19 cellular contexts compared by ENCODE assay signal in the genomic region with DNA sequence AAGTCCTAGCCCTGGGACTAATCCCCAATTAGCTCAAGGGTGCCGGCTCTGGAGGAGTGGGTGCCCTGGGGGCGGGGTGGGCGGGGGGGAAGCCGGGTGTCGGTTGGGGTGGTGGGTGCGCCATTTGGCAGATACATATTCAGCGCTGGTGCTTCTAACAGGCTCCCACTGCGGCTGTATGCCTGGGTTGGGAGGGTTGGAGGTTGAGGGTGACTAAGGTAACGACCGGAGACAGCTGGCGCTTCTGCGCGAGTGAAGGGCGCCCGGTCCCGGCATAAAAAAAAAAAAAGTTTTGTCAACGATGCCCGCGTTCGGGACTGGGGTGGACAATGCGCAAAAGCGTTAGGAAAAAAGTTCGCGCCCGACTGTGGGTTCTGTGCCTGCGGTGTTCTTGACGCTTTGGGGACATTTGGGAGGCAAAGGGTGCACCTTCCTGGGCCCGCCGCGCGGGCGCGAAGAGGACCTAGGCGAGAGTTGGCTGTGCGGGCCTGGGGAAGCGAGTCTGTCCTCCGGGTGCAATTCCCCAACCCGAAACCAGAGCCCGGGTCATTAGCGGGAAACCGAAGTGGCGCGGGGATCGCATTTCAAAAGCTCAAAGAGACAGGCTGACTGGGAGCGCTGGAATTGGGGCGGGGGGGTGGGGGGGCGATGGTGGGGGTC. TPM values are rescaled to one million over a fixed set of nuclear protein-coding genes. Genes with fewer than 3 reads are reported as not detected.
A peak's percentile ranks its signal among the peaks of the same experiment; 100 is the strongest.
DNase-seq lines count a peak whose midpoint lies in the region; ATAC-seq and TF ChIP-seq lines count a peak whose summit lies in the region.
"Had no signal": no experiment of that assay in that cellular context is flagged by ENCODE, and none has a peak within 500 bp of the region (broad histone marks: within the 10 kb centered on the region; RNA-seq: fewer than 3 reads in every experiment).

No MANE protein-coding gene starts in this region.

- H3K23ac ChIP-seq in mesenchymal stem cell (ENCODE audit: low read length in 2 of 2) = peak overlapping the region in 1 of 2 experiments; percentile 40

- H2AK5ac ChIP-seq in mesenchymal stem cell (ENCODE audit: low read length, severe bottlenecking) = no peak overlapping the region

- H3K36me3 Mint-ChIP-seq in activated CD4-positive, alpha-beta T cell treated with anti-CD3 and anti-CD28 coated beads, Interleukin-2, amount 10 ng/mL, durations not matched to agents 24 days and 14 days (ENCODE audit: low read depth) = no peaks in the 10 kb centered on the region
- no peaks in the 10 kb centered on the region for H3K36me3 Mint-ChIP-seq in activated CD4-positive, alpha-beta T cell treated with anti-CD3 and anti-CD28 coated beads for 36 hours (ENCODE audit: low read depth)
- no peaks in the 10 kb centered on the region for H3K36me3 Mint-ChIP-seq in type B pancreatic cell
- H3K36me3 Mint-ChIP-seq: CD8-positive, alpha-beta T cell; stimulated activated effector memory CD8-positive, alpha-beta T cell treated with anti-CD3 and anti-CD28 coated beads, Interleukin-12 subunit alpha, Interleukin-12 subunit beta, amount 100 ng/mL, for 72 hours had no signal

- no peak overlapping the region for H3K4me3 Mint-ChIP-seq in activated CD4-positive, alpha-beta T cell treated with anti-CD3 and anti-CD28 coated beads, Interleukin-2, amount 10 ng/mL, durations not matched to agents 24 days and 14 days
- no peak overlapping the region for H3K4me3 Mint-ChIP-seq in activated CD4-positive, alpha-beta T cell treated with anti-CD3 and anti-CD28 coated beads for 36 hours
- H3K4me3 Mint-ChIP-seq in type B pancreatic cell = peak overlapping the region; percentile 83
- H3K4me3 Mint-ChIP-seq: CD8-positive, alpha-beta T cell; stimulated activated effector memory CD8-positive, alpha-beta T cell treated with anti-CD3 and anti-CD28 coated beads, Interleukin-12 subunit alpha, Interleukin-12 subunit beta, amount 100 ng/mL, for 72 hours had no signal

- WGBS in mesenchymal stem cell = 3% methylated on average over 37 of the region's 47 CpGs

- peak overlapping the region in 1 of 2 experiments; percentile 28 for H3K4ac ChIP-seq in mesenchymal stem cell (ENCODE audit: low read depth in 1 of 2, low read length in 2 of 2)

- intact Hi-C loops in activated CD4-positive, alpha-beta T cell treated with anti-CD3 and anti-CD28 coated beads, Interleukin-2, amount 10 ng/mL, durations not matched to agents 24 days and 14 days (cut with micrococcal nuclease) = loop anchor here (5.0 kb wide), 1 partner anchor 73 kb away; no protein-coding TSS in a partner anchor
- intact Hi-C loops in activated CD4-positive, alpha-beta T cell treated with anti-CD3 and anti-CD28 coated beads for 36 hours (cut with DNase I, micrococcal nuclease) = loop anchor here (2.0 to 10.0 kb wide), 3 partner anchors 217 to 1190 kb away; a partner anchor contains a TSS

- peak overlapping the region; percentile 37 for H3K27ac Mint-ChIP-seq in activated CD4-positive, alpha-beta T cell treated with anti-CD3 and anti-CD28 coated beads, Interleukin-2, amount 10 ng/mL, durations not matched to agents 24 days and 14 days
- H3K27ac Mint-ChIP-seq in activated CD4-positive, alpha-beta T cell treated with anti-CD3 and anti-CD28 coated beads for 36 hours = no peak overlapping the region
- no peak overlapping the region for H3K27ac Mint-ChIP-seq in type B pancreatic cell
- H3K27ac Mint-ChIP-seq: CD8-positive, alpha-beta T cell; stimulated activated effector memory CD8-positive, alpha-beta T cell treated with anti-CD3 and anti-CD28 coated beads, Interleukin-12 subunit alpha, Interleukin-12 subunit beta, amount 100 ng/mL, for 72 hours had no signal

- no peak overlapping the region for H3K27ac ChIP-seq in mesenchymal stem cell (ENCODE audit: low read length, poor library complexity, severe bottlenecking)
- H3K27ac ChIP-seq: KMS-11 had no signal

- H3K27me3 Mint-ChIP-seq in activated CD4-positive, alpha-beta T cell treated with anti-CD3 and anti-CD28 coated beads, Interleukin-2, amount 10 ng/mL, durations not matched to agents 24 days and 14 days = peaks cover 48% of the 10 kb centered on the region
- peaks cover 45% of the 10 kb centered on the region for H3K27me3 Mint-ChIP-seq in activated CD4-positive, alpha-beta T cell treated with anti-CD3 and anti-CD28 coated beads for 36 hours
- H3K27me3 Mint-ChIP-seq in type B pancreatic cell = peaks cover 55% of the 10 kb centered on the region

- no peaks in the 10 kb centered on the region for H3K36me3 ChIP-seq in mesenchymal stem cell (ENCODE audit: control insufficient read depth in 1 of 2, insufficient read depth in 2 of 2, low read depth in 1 of 2, low read length in 2 of 2)

- POLR2A ChIA-PET in activated CD4-positive, alpha-beta T cell treated with anti-CD3 and anti-CD28 coated beads for 36 hours (lab: Charles Lee) = no interaction called here

- no peak overlapping the region for H3K4me2 ChIP-seq in mesenchymal stem cell (ENCODE audit: low read length, poor library complexity, severe bottlenecking)
- H3K4me2 ChIP-seq: KMS-11 had no signal

- no peak overlapping the region for H2BK5ac ChIP-seq in mesenchymal stem cell (ENCODE audit: low read depth, low read length, poor library complexity, severe bottlenecking)

- H3K27me3 ChIP-seq in mesenchymal stem cell (ENCODE audit: control insufficient read depth in 1 of 2, insufficient read depth in 1 of 2, low read length in 2 of 2) = peaks cover 0 to 73% of the 10 kb centered on the region in 2 experiments

- H4K91ac ChIP-seq in mesenchymal stem cell (ENCODE audit: low read length) = peak overlapping the region; percentile 67

- H3K79me1 ChIP-seq in mesenchymal stem cell (replicated peaks; ENCODE audit: low read length, poor library complexity, severe bottlenecking) = no peaks in the 10 kb centered on the region

- ATAC-seq in activated CD4-positive, alpha-beta T cell treated with anti-CD3 and anti-CD28 coated beads for 36 hours = no peak
- ATAC-seq in GM18519 (IDR thresholded peaks at IDR 0.05; ENCODE audit: low FRiP score, unreplicated experiment) = no peak
- ATAC-seq in GM19351 (IDR thresholded peaks at IDR 0.05; ENCODE audit: unreplicated experiment) = no peak
- ATAC-seq: CD8-positive, alpha-beta T cell; stimulated activated effector memory CD8-positive, alpha-beta T cell treated with anti-CD3 and anti-CD28 coated beads, Interleukin-12 subunit alpha, Interleukin-12 subunit beta, amount 100 ng/mL, for 72 hours had no signal

- H3K4me3 ChIP-seq in choroid plexus epithelial cell (ENCODE audit: low read depth, low read length) (peak overlapping the region; percentile 44), mesenchymal stem cell (ENCODE audit: insufficient read depth in 1 of 2, low read depth in 1 of 2, low read length in 2 of 2) (peak overlapping the region in 1 of 2 experiments; percentile 55)

- CTCF ChIA-PET in activated CD4-positive, alpha-beta T cell treated with anti-CD3 and anti-CD28 coated beads for 36 hours (lab: Charles Lee) = interaction anchor here (0.6 kb wide), 1 partner anchor 466 kb away, joined by 4 read pairs; no protein-coding TSS in a partner anchor

- H2BK12ac ChIP-seq in mesenchymal stem cell (ENCODE audit: low read length in 2 of 2) = no peak overlapping the region

- H3K14ac ChIP-seq in mesenchymal stem cell (ENCODE audit: low read length in 2 of 2) = no peak overlapping the region

- H2AFZ ChIP-seq in mesenchymal stem cell (ENCODE audit: low read depth, low read length) = no peak overlapping the region

- TF ChIP-seq CTCF in choroid plexus epithelial cell (conservative IDR thresholded peaks at IDR 0.05; ENCODE audit: low read depth, low read length) (peak; percentile 5), type B pancreatic cell (conservative IDR thresholded peaks at IDR 0.05) (no peak)

- DNase-seq in activated CD4-positive, alpha-beta T cell treated with anti-CD3 and anti-CD28 coated beads, Interleukin-2, amount 10 ng/mL, durations not matched to agents 24 days and 14 days = no peak
- no peak for DNase-seq in activated CD4-positive, alpha-beta T cell treated with anti-CD3 and anti-CD28 coated beads for 36 hours
- DNase-seq in choroid plexus epithelial cell (ENCODE audit: low read depth) = no peak
- DNase-seq in mesenchymal stem cell = no peak
- no peak for DNase-seq in type B pancreatic cell (ENCODE audit: extremely low spot score, unreplicated experiment)
- DNase-seq in NOMO-1 (lab: John Stamatoyannopoulos, UW; ENCODE audit: unreplicated experiment in 2 of 2) = no peak
- DNase-seq: 8988T; activated CD4-positive, alpha-beta T cell treated with anti-CD3 and anti-CD28 coated beads, Interleukin-2, amount 50 U/mL, for 1 hour; activated T-cell treated with anti-CD3 and anti-CD28 coated beads, Interleukin-2, amount 50 U/mL, for 48 hours; CD8-positive, alpha-beta T cell; GDM1; NCI-H1694; NCI-H526 treated with DMSO at 0.1 percent for 48 hours; stimulated activated CD4-positive, alpha-beta T cell treated with anti-CD3 and anti-CD28 coated beads, Interleukin-4, amount 100 ng/mL, for 4 hours had no signal

- peak overlapping the region; percentile 49 for H3K9ac ChIP-seq in mesenchymal stem cell (ENCODE audit: low read length)
- H3K9ac ChIP-seq: KMS-11 had no signal

- peak overlapping the region; percentile 71 for H2BK120ac ChIP-seq in mesenchymal stem cell (ENCODE audit: low read depth, low read length)

- peaks cover 17% of the 10 kb centered on the region for H3K4me1 ChIP-seq in mesenchymal stem cell (ENCODE audit: control insufficient read depth, insufficient read depth, low read depth, low read length)

- peak overlapping the region in 1 of 2 experiments; percentile 24 for H3K18ac ChIP-seq in mesenchymal stem cell (ENCODE audit: low read depth in 1 of 2, low read length in 2 of 2)

- no peaks in the 10 kb centered on the region for H3K4me1 Mint-ChIP-seq in activated CD4-positive, alpha-beta T cell treated with anti-CD3 and anti-CD28 coated beads, Interleukin-2, amount 10 ng/mL, durations not matched to agents 24 days and 14 days
- H3K4me1 Mint-ChIP-seq in activated CD4-positive, alpha-beta T cell treated with anti-CD3 and anti-CD28 coated beads for 36 hours = no peaks in the 10 kb centered on the region
- H3K4me1 Mint-ChIP-seq in type B pancreatic cell (ENCODE audit: unreplicated experiment) = peaks cover 33% of the 10 kb centered on the region

- H2BK15ac ChIP-seq in mesenchymal stem cell (ENCODE audit: low read depth, poor library complexity, severe bottlenecking) = peak overlapping the region; percentile 89

- H3K9me3 Mint-ChIP-seq in activated CD4-positive, alpha-beta T cell treated with anti-CD3 and anti-CD28 coated beads, Interleukin-2, amount 10 ng/mL, durations not matched to agents 24 days and 14 days = no peaks in the 10 kb centered on the region
- no peaks in the 10 kb centered on the region for H3K9me3 Mint-ChIP-seq in activated CD4-positive, alpha-beta T cell treated with anti-CD3 and anti-CD28 coated beads for 36 hours (ENCODE audit: low read depth)
- no peaks in the 10 kb centered on the region for H3K9me3 Mint-ChIP-seq in type B pancreatic cell
- H3K9me3 Mint-ChIP-seq: CD8-positive, alpha-beta T cell; stimulated activated effector memory CD8-positive, alpha-beta T cell treated with anti-CD3 and anti-CD28 coated beads, Interleukin-12 subunit alpha, Interleukin-12 subunit beta, amount 100 ng/mL, for 72 hours had no signal

- H3K9me3 ChIP-seq in mesenchymal stem cell (ENCODE audit: control insufficient read depth, low read length) = no peaks in the 10 kb centered on the region

- no peak overlapping the region for H4K8ac ChIP-seq in mesenchymal stem cell (ENCODE audit: low read length)

RNA-seq across cellular contexts. Expression of a gene that starts 19.2 kb away (rescaled TPM):
- not detected in 2 replicates for total RNA-seq in activated CD4-positive, alpha-beta T cell treated with anti-CD3 and anti-CD28 coated beads, Interleukin-2, amount 10 ng/mL, durations not matched to agents 24 days and 14 days
- not detected for total RNA-seq in activated CD4-positive, alpha-beta T cell treated with anti-CD3 and anti-CD28 coated beads for 36 hours
- 59.8 TPM for polyA plus RNA-seq in mesenchymal stem cell (2013, experiment 1 of 2)
- polyA plus RNA-seq in mesenchymal stem cell (2013, experiment 2 of 2) = 57.6 TPM
- 102 and 130 TPM in 2 replicates for total RNA-seq in type B pancreatic cell (ENCODE audit: low replicate concordance)
- total RNA-seq: CD8-positive, alpha-beta T cell; T-helper 2 cell treated with Interferon-gamma antibody and Interleukin-4, amounts not matched to agents 100 ng/mL and 5 ng/mL, for 36 hours had no signal

Comparison
In these comparisons a context has a peak if more than half of its experiments do, and no peak if none do; other contexts are left out.
1. RNA of a gene that starts 19.2 kb away (total RNA-seq): 102 to 130 TPM in type B pancreatic cell; not detected in activated CD4-positive, alpha-beta T cell treated with anti-CD3 and anti-CD28 coated beads for 36 hours and not detected in activated CD4-positive, alpha-beta T cell treated with anti-CD3 and anti-CD28 coated beads, Interleukin-2, amount 10 ng/mL, durations not matched to agents 24 days and 14 days; every median in the first group is over 100 times any median in the second.